In genomic region chr19:38362076-38362945, GRCh38 we compare ENCODE assay signal across 8 cellular contexts. TPM values are rescaled to one million over a fixed set of nuclear protein-coding genes. Genes with fewer than 3 reads are reported as not detected.
DNase-seq lines count a peak whose midpoint lies in the region; ATAC-seq, FAIRE-seq and TF ChIP-seq lines count a peak whose summit lies in the region.

No MANE protein-coding gene starts in this region.

- intact Hi-C loops in K562 (cut with micrococcal nuclease) = no loop called here
- intact Hi-C loops in spleen (cut with DNase I; ENCODE audit: low total_unique reads) = no loop called here

- H4K20me1 ChIP-seq in K562 (replicated peaks; ENCODE audit: control insufficient read depth, insufficient read depth, low read length) = peaks cover 10% of the 10 kb centered on the region; the same call in 1 of the 2 replicates

- TF ChIP-seq RAD21 in K562 (CRISPR knock-in tag; conservative IDR thresholded peaks at IDR 0.05 in 1 of 2, IDR thresholded peaks at IDR 0.05 in 1 of 2) = no peak

- H3K27ac ChIP-seq in K562 (ENCODE audit: extremely low read depth, low read depth, low read length) (no peak overlapping the region), iPS-18a (ENCODE audit: low read length) (no peak overlapping the region), spleen (peak overlapping the region in 7 of 8 donors; percentile 42 to 81 (median 66))

- no peaks in the 10 kb centered on the region for H3K79me2 ChIP-seq in K562 (ENCODE audit: control insufficient read depth, insufficient read depth, low read length)

- H3K9ac ChIP-seq in K562 (ENCODE audit: insufficient read depth in 1 of 2, low read depth in 2 of 2, low read length in 2 of 2) = peak overlapping the region in 1 of 2 experiments; percentile 86; a peak in 2 of 4 replicates
- no peak overlapping the region for H3K9ac ChIP-seq in iPS-18a (ENCODE audit: low read length)

- H3K4me1 ChIP-seq in K562 (replicated peaks in 1 of 2; ENCODE audit: control insufficient read depth in 2 of 2, insufficient read depth in 2 of 2, low read length in 2 of 2) = peaks cover 10 to 26% of the 10 kb centered on the region in 2 experiments; a peak in 4 of 5 replicates
- H3K4me1 ChIP-seq in iPS-18a (ENCODE audit: control insufficient read depth, low read depth, low read length) = no peaks in the 10 kb centered on the region
- H3K4me1 ChIP-seq in spleen = peaks cover 8 to 24% (median 19%) of the 10 kb centered on the region in 6 donors

- H3K4me3 ChIP-seq in K562 (peak overlapping the region; percentile 64), iPS-18a (ENCODE audit: low read length) (peak overlapping the region; percentile 89), spleen (peak overlapping the region; percentile 60 to 83 (median 68))

- peak overlapping the region; percentile 98 for H2AFZ ChIP-seq in K562 (ENCODE audit: low read depth, low read length)

- under 1% methylated on average over 53 of the region's 68 CpGs for WGBS in K562 (ENCODE audit: insufficient coverage, low coverage, missing lambda C conversion rate)
- WGBS in spleen, 5 donors = 1 to 3% (median 3%) methylated on average over 43 to 68 of the region's 68 CpGs

- H3K9me1 ChIP-seq in K562 (ENCODE audit: control insufficient read depth, insufficient read depth, low read length) = no peaks in the 10 kb centered on the region

- DNase-seq in NCI-H2081 (lab: John Stamatoyannopoulos, UW) = peak; percentile 27 to 39
- no peak for DNase-seq in NCI-H2081 treated with DMSO at 0.1 percent for 48 hours (lab: John Stamatoyannopoulos, UW)
- peak; percentile 65 for DNase-seq in NCI-H1048 (lab: John Stamatoyannopoulos, UW)
- DNase-seq in T-helper 9 cell = peak; percentile 57
- peak; percentile 91 to 95 (median 92) for DNase-seq in K562 (ENCODE audit: extremely low read depth in 1 of 4, low spot score in 3 of 4)
- DNase-seq in spleen = peak; percentile 91

- TF ChIP-seq EP300 in K562 (IDR thresholded peaks at IDR 0.05; ENCODE audit: low read length) = no peak

- H3K9me3 ChIP-seq in K562 (replicated peaks; ENCODE audit: control insufficient read depth, insufficient read depth, low read depth, low read length) = no peaks in the 10 kb centered on the region
- H3K9me3 ChIP-seq in iPS-18a (ENCODE audit: control insufficient read depth, low read depth, low read length) = no peaks in the 10 kb centered on the region
- H3K9me3 ChIP-seq in spleen = no peaks in the 10 kb centered on the region

- BruUV-seq in K562 (replicated peaks; lab: Mats Ljungman, UMichigan) = no TSS peak

- peak overlapping the region; percentile 91 for H3K4me2 ChIP-seq in K562 (ENCODE audit: insufficient read depth, low read length)

- no peaks in the 10 kb centered on the region for H3K36me3 ChIP-seq in K562 (ENCODE audit: control insufficient read depth, insufficient read depth, low read length)
- H3K36me3 ChIP-seq in iPS-18a (ENCODE audit: control insufficient read depth, low read depth, low read length) = no peaks in the 10 kb centered on the region
- no peaks in the 10 kb centered on the region for H3K36me3 ChIP-seq in spleen

- ATAC-seq in K562 (peak; percentile 91), GM21526 (IDR thresholded peaks at IDR 0.05; ENCODE audit: low FRiP score, unreplicated experiment) (no peak)

- FAIRE-seq in K562 (lab: Jason Lieb, UNC) = peak; percentile 85

- CTCF ChIA-PET in K562 (lab: Yijun Ruan, JAX; ENCODE audit: low intra/inter-chr PET ratio) = no interaction called here

- peak; percentile 51; the same call in 1 of the 2 replicates for TF ChIP-seq POLR2A in K562 (conservative IDR thresholded peaks at IDR 0.05)
- no peak for TF ChIP-seq POLR2A in spleen (IDR thresholded peaks at IDR 0.05)

- POLR2A ChIA-PET in K562 (lab: Yijun Ruan, JAX) = interaction anchor here (0.6 to 1.3 kb wide), 4 partner anchors 9 to 159 kb away, joined by 3 to 8 read pairs (median 3); partner anchors contain the start of gene PSMD8

- in situ Hi-C loops in K562 (cut with MboI) = no loop called here

- H3K27me3 ChIP-seq in K562 (ENCODE audit: control insufficient read depth in 2 of 2, insufficient read depth in 2 of 2, low read length in 2 of 2) (peaks cover 24 to 26% of the 10 kb centered on the region in 2 experiments), iPS-18a (ENCODE audit: control insufficient read depth, insufficient read depth, low read length) (peaks cover 37% of the 10 kb centered on the region), spleen (replicated peaks in 1 of 7) (peaks cover 0 to 65% (median 4%) of the 10 kb centered on the region in 7 donors)

- TF ChIP-seq CTCF in K562 (IDR thresholded peaks at IDR 0.05 in 2 of 3, conservative IDR thresholded peaks at IDR 0.05 in 1 of 3; ENCODE audit: insufficient read depth in 2 of 3, low read depth in 1 of 3, low read length in 3 of 3) (no peak; a peak in 1 of 6 replicates), spleen (IDR thresholded peaks at IDR 0.05 in 8 of 11, conservative IDR thresholded peaks at IDR 0.05 in 3 of 11) (no peak)

RNA-seq across cellular contexts. Expression of gene PSMD8, which starts 12.1 kb away (rescaled TPM):
- total RNA-seq in K562 (2011; cell fraction: chromatin; rRNA removed; ENCODE audit: low replicate concordance) = 76.7 and 164 TPM in 2 replicates
- total RNA-seq in K562 (2011; cell fraction: nucleolus; rRNA removed) = 169 and 187 TPM in 2 replicates
- 126 and 134 TPM in 2 replicates for total RNA-seq in K562 (2011; cell fraction: nucleoplasm; rRNA removed)
- 379 and 498 TPM in 2 replicates for total RNA-seq in K562 (2014; rRNA removed)
- 222 and 257 TPM in 2 replicates for total RNA-seq in K562 (2014; rRNA removed; fragmentation: Illumina TruSeq; extraction: Trizol)
- total RNA-seq in K562 (2015; rRNA removed; fragmentation: Illumina TruSeq; extraction: Trizol) = 315 and 317 TPM in 2 replicates
- total RNA-seq in K562 (2021) = 304 and 317 TPM in 2 replicates
- 561 and 583 TPM in 2 replicates for polyA plus RNA-seq in K562 (2011; rRNA removed)
- 760 and 1,382 TPM in 2 replicates for polyA plus RNA-seq in K562 (2011; cell fraction: cytosol; rRNA removed)
- polyA plus RNA-seq in K562 (2011; cell fraction: nucleus; rRNA removed) = 215 and 238 TPM in 2 replicates
- 347 and 565 TPM in 2 replicates for polyA plus RNA-seq in K562 (2012)
- 377 and 397 TPM in 2 replicates for polyA plus RNA-seq in K562 (2014; fragmentation: Illumina TruSeq; extraction: Trizol)
- polyA plus RNA-seq in K562 (2014; fragmentation: Nextera tagmentation; extraction: Ambion mirVana) = 100 to 1,000 TPM; 130 to 244 TPM
- polyA plus RNA-seq in K562 (2014; rRNA removed) = 372 and 502 TPM in 2 replicates
- 222 and 326 TPM in 2 replicates for polyA minus RNA-seq in K562 (2011; rRNA and poly(A)+ RNA removed)
- 135 and 197 TPM in 2 replicates for polyA minus RNA-seq in K562 (2011; cell fraction: cytosol; rRNA and poly(A)+ RNA removed)
- 64.9 and 72.1 TPM in 2 replicates for polyA minus RNA-seq in K562 (2011; cell fraction: nucleus; rRNA and poly(A)+ RNA removed)
- 100 to 1,000 TPM in 3 of 7 donors, 10 to 100 TPM in 4; 80.1 to 144 (median 85.1) TPM for total RNA-seq in spleen
- 10 to 100 TPM; 39.0 to 68.1 (median 64.2) TPM for polyA plus RNA-seq in spleen

RNA-seq across cellular contexts. Expression of gene GGN, which starts 25.5 kb away (rescaled TPM):
- total RNA-seq in K562 (2011; cell fraction: chromatin; rRNA removed; ENCODE audit: low replicate concordance) = 0.12 TPM in 1 of 2 replicates, not detected in the other
- total RNA-seq in K562 (2011; cell fraction: nucleolus; rRNA removed) = 0.50 TPM in 1 of 2 replicates, not detected in the other
- total RNA-seq in K562 (2011; cell fraction: nucleoplasm; rRNA removed) = 0.15 TPM in 1 of 2 replicates, not detected in the other
- total RNA-seq in K562 (2014; rRNA removed) = not detected in 2 replicates
- not detected in 2 replicates for total RNA-seq in K562 (2014; rRNA removed; fragmentation: Illumina TruSeq; extraction: Trizol)
- total RNA-seq in K562 (2015; rRNA removed; fragmentation: Illumina TruSeq; extraction: Trizol) = not detected in 2 replicates
- total RNA-seq in K562 (2021) = 0.25 and 0.33 TPM in 2 replicates
- 0.12 TPM in 1 of 2 replicates, not detected in the other for polyA plus RNA-seq in K562 (2011; rRNA removed)
- 0.03 and 0.04 TPM in 2 replicates for polyA plus RNA-seq in K562 (2011; cell fraction: cytosol; rRNA removed)
- polyA plus RNA-seq in K562 (2011; cell fraction: nucleus; rRNA removed) = 0.46 and 0.63 TPM in 2 replicates
- polyA plus RNA-seq in K562 (2012) = 0.52 and 0.94 TPM in 2 replicates
- not detected in 2 replicates for polyA plus RNA-seq in K562 (2014; fragmentation: Illumina TruSeq; extraction: Trizol)
- polyA plus RNA-seq in K562 (2014; fragmentation: Nextera tagmentation; extraction: Ambion mirVana) = not detected
- 0.15 and 0.16 TPM in 2 replicates for polyA plus RNA-seq in K562 (2014; rRNA removed)
- polyA minus RNA-seq in K562 (2011; rRNA and poly(A)+ RNA removed) = not detected in 2 replicates
- polyA minus RNA-seq in K562 (2011; cell fraction: cytosol; rRNA and poly(A)+ RNA removed) = not detected in 2 replicates
- polyA minus RNA-seq in K562 (2011; cell fraction: nucleus; rRNA and poly(A)+ RNA removed) = 0.54 TPM in 1 of 2 replicates, not detected in the other
- total RNA-seq in spleen = not detected
- under 1 TPM in 2 of 3 donors, not detected in 1; 0.08 to 0.19 TPM for polyA plus RNA-seq in spleen

RNA-seq across cellular contexts. Expression of gene SPRED3, which starts 26.2 kb away (rescaled TPM):
- 7.2 and 10.1 TPM in 2 replicates for total RNA-seq in K562 (2011; cell fraction: chromatin; rRNA removed; ENCODE audit: low replicate concordance)
- total RNA-seq in K562 (2011; cell fraction: nucleolus; rRNA removed) = 3.6 and 6.3 TPM in 2 replicates
- 4.3 and 11.0 TPM in 2 replicates for total RNA-seq in K562 (2011; cell fraction: nucleoplasm; rRNA removed)
- total RNA-seq in K562 (2014; rRNA removed) (0.05 and 0.41 TPM in 2 replicates), K562 (2014; rRNA removed; fragmentation: Illumina TruSeq; extraction: Trizol) (0.32 and 0.36 TPM in 2 replicates), K562 (2015; rRNA removed; fragmentation: Illumina TruSeq; extraction: Trizol) (0.15 and 0.25 TPM in 2 replicates), K562 (2021) (0.81 and 0.95 TPM in 2 replicates), spleen (1 to 10 TPM in 1 of 7 donors, under 1 TPM in 5, not detected in 1; 0.14 to 1.2 (median 0.47) TPM)
- polyA plus RNA-seq in K562 (2011; rRNA removed) (0.47 and 0.62 TPM in 2 replicates), K562 (2014; fragmentation: Illumina TruSeq; extraction: Trizol) (0.30 and 0.89 TPM in 2 replicates), K562 (2014; fragmentation: Nextera tagmentation; extraction: Ambion mirVana) (under 1 TPM; 0.21 to 0.25 TPM), K562 (2014; rRNA removed) (0.63 and 1.3 TPM in 2 replicates), spleen (under 1 TPM; 0.03 to 0.46 (median 0.45) TPM)
- polyA plus RNA-seq in K562 (2011; cell fraction: cytosol; rRNA removed) = 0.57 and 0.58 TPM in 2 replicates
- polyA plus RNA-seq in K562 (2011; cell fraction: nucleus; rRNA removed) = 3.0 and 4.3 TPM in 2 replicates
- 0.70 and 3.0 TPM in 2 replicates for polyA plus RNA-seq in K562 (2012)
- 0.03 and 0.39 TPM in 2 replicates for polyA minus RNA-seq in K562 (2011; rRNA and poly(A)+ RNA removed)
- polyA minus RNA-seq in K562 (2011; cell fraction: cytosol; rRNA and poly(A)+ RNA removed) = not detected in 2 replicates
- polyA minus RNA-seq in K562 (2011; cell fraction: nucleus; rRNA and poly(A)+ RNA removed) = 0.89 and 1.3 TPM in 2 replicates

RNA-seq across cellular contexts. Expression of gene CATSPERG, which starts 26.7 kb away (rescaled TPM):
- total RNA-seq in K562 (2011; cell fraction: chromatin; rRNA removed; ENCODE audit: low replicate concordance) = 13.9 and 31.7 TPM in 2 replicates
- total RNA-seq in K562 (2011; cell fraction: nucleolus; rRNA removed) = 19.7 and 20.7 TPM in 2 replicates
- total RNA-seq in K562 (2011; cell fraction: nucleoplasm; rRNA removed) = 21.0 and 26.9 TPM in 2 replicates
- total RNA-seq in K562 (2014; rRNA removed) (0.37 TPM in 1 of 2 replicates, not detected in the other), K562 (2014; rRNA removed; fragmentation: Illumina TruSeq; extraction: Trizol) (0.41 and 0.58 TPM in 2 replicates), K562 (2015; rRNA removed; fragmentation: Illumina TruSeq; extraction: Trizol) (0.72 and 0.76 TPM in 2 replicates), K562 (2021) (1.8 and 2.2 TPM in 2 replicates), spleen (10 to 100 TPM in 2 of 7 donors, 1 to 10 TPM in 5; 4.0 to 10.7 (median 7.4) TPM)
- polyA plus RNA-seq in K562 (2011; rRNA removed) (0.56 and 1.0 TPM in 2 replicates), K562 (2014; fragmentation: Illumina TruSeq; extraction: Trizol) (0.15 and 0.30 TPM in 2 replicates), K562 (2014; fragmentation: Nextera tagmentation; extraction: Ambion mirVana) (under 1 TPM in 1 of 2 experiments, not detected in 1; 0.07 TPM), K562 (2014; rRNA removed) (0.97 and 1.1 TPM in 2 replicates), spleen (1 to 10 TPM; 1.8 to 4.4 (median 1.9) TPM)
- polyA plus RNA-seq in K562 (2011; cell fraction: cytosol; rRNA removed) = 0.27 and 0.46 TPM in 2 replicates
- 3.2 and 3.3 TPM in 2 replicates for polyA plus RNA-seq in K562 (2011; cell fraction: nucleus; rRNA removed)
- 0.55 and 0.90 TPM in 2 replicates for polyA plus RNA-seq in K562 (2012)
- polyA minus RNA-seq in K562 (2011; rRNA and poly(A)+ RNA removed) = 1.3 and 1.6 TPM in 2 replicates
- polyA minus RNA-seq in K562 (2011; cell fraction: cytosol; rRNA and poly(A)+ RNA removed) = 0.95 and 1.5 TPM in 2 replicates
- polyA minus RNA-seq in K562 (2011; cell fraction: nucleus; rRNA and poly(A)+ RNA removed) = 3.6 and 4.6 TPM in 2 replicates

RNA-seq across cellular contexts. Expression of gene FAM98C, which starts 40.6 kb away (rescaled TPM):
- 20.3 and 72.0 TPM in 2 replicates for total RNA-seq in K562 (2011; cell fraction: chromatin; rRNA removed; ENCODE audit: low replicate concordance)
- 76.2 and 91.1 TPM in 2 replicates for total RNA-seq in K562 (2011; cell fraction: nucleolus; rRNA removed)
- 41.2 and 45.5 TPM in 2 replicates for total RNA-seq in K562 (2011; cell fraction: nucleoplasm; rRNA removed)
- total RNA-seq in K562 (2014; rRNA removed) = 28.3 and 31.2 TPM in 2 replicates
- 6.8 and 7.2 TPM in 2 replicates for total RNA-seq in K562 (2014; rRNA removed; fragmentation: Illumina TruSeq; extraction: Trizol)
- total RNA-seq in K562 (2015; rRNA removed; fragmentation: Illumina TruSeq; extraction: Trizol) = 12.6 and 13.7 TPM in 2 replicates
- total RNA-seq in K562 (2021) = 26.0 and 26.7 TPM in 2 replicates
- 16.0 and 22.7 TPM in 2 replicates for polyA plus RNA-seq in K562 (2011; rRNA removed)
- polyA plus RNA-seq in K562 (2011; cell fraction: cytosol; rRNA removed) = 25.2 and 53.5 TPM in 2 replicates
- 72.4 and 115 TPM in 2 replicates for polyA plus RNA-seq in K562 (2011; cell fraction: nucleus; rRNA removed)
- 18.2 and 37.7 TPM in 2 replicates for polyA plus RNA-seq in K562 (2012)
- 9.6 and 13.1 TPM in 2 replicates for polyA plus RNA-seq in K562 (2014; fragmentation: Illumina TruSeq; extraction: Trizol)
- 1 to 10 TPM; 1.7 to 4.3 TPM for polyA plus RNA-seq in K562 (2014; fragmentation: Nextera tagmentation; extraction: Ambion mirVana)
- 40.8 and 43.8 TPM in 2 replicates for polyA plus RNA-seq in K562 (2014; rRNA removed)
- polyA minus RNA-seq in K562 (2011; rRNA and poly(A)+ RNA removed) = 3.4 and 5.0 TPM in 2 replicates
- polyA minus RNA-seq in K562 (2011; cell fraction: cytosol; rRNA and poly(A)+ RNA removed) = 17.2 and 20.5 TPM in 2 replicates
- 17.5 and 23.6 TPM in 2 replicates for polyA minus RNA-seq in K562 (2011; cell fraction: nucleus; rRNA and poly(A)+ RNA removed)
- total RNA-seq in spleen = 10 to 100 TPM; 18.0 to 26.1 (median 20.4) TPM
- 10 to 100 TPM; 25.2 to 27.4 (median 26.1) TPM for polyA plus RNA-seq in spleen

Comparison
In these comparisons a context has a peak if more than half of its experiments do, and no peak if none do; other contexts are left out.
1. H3K27ac ChIP-seq: peak in spleen (7 of 8); none in K562 (single experiment) and iPS-18a (single experiment).
2. Peak in every context shown above with its lines, with median percentiles within 50 percentile points of each other: H3K4me3 ChIP-seq.